Comparison of ENCODE assay signal across 8 cellular contexts in genomic region chr11:72831521-72832300, GRCh38. TPM values are rescaled to one million over a fixed set of nuclear protein-coding genes. Genes with fewer than 3 reads are reported as not detected.
DNase-seq lines count a peak whose midpoint lies in the region; ATAC-seq and TF ChIP-seq lines count a peak whose summit lies in the region.

No MANE protein-coding gene starts in this region.

- TF ChIP-seq CTCF in DOHH2 (IDR thresholded peaks at IDR 0.05; ENCODE audit: low read depth, low read length, poor library complexity, severe bottlenecking) (peak; percentile 88), LNCAP (IDR thresholded peaks at IDR 0.05) (peak; percentile 97), Panc1 (IDR thresholded peaks at IDR 0.05) (peak; percentile 98), omental fat pad (IDR thresholded peaks at IDR 0.05) (peak in 2 of 3 donors; percentile 56 to 87)

- H3K36me3 ChIP-seq in DOHH2 (ENCODE audit: control insufficient read depth, low read length), result peaks cover 84% of the 10 kb centered on the region
- no peaks in the 10 kb centered on the region for H3K36me3 ChIP-seq in Panc1 (ENCODE audit: control insufficient read depth, insufficient read depth, low read length)

- no peaks in the 10 kb centered on the region for H3K27me3 ChIP-seq in DOHH2 (ENCODE audit: control insufficient read depth, low read length)
- no peaks in the 10 kb centered on the region for H3K27me3 ChIP-seq in Panc1 (ENCODE audit: control insufficient read depth, insufficient read depth, low read length)

- peak; percentile 42 for DNase-seq in Panc1 (ENCODE audit: low read depth, low spot score)
- peak; percentile 56 for DNase-seq in activated naive CD4-positive, alpha-beta T cell treated with Interleukin-2 at 50 U/mL for 16 hours
- DNase-seq in foreskin melanocyte, result peak; percentile 71
- DNase-seq in omental fat pad (ENCODE audit: low spot score), result peak; percentile 68

- H3K79me2 ChIP-seq in DOHH2 (ENCODE audit: control insufficient read depth, low read length), result no peaks in the 10 kb centered on the region

- H3K4me1 ChIP-seq in DOHH2 (ENCODE audit: control insufficient read depth, low read length) (peaks cover 4% of the 10 kb centered on the region), Panc1 (ENCODE audit: control insufficient read depth, insufficient read depth, low read length) (0 out of 2 replicates have a peak, but pooled peaks cover 4% of the 10 kb centered on the region)

- no peak overlapping the region for H3K4me2 ChIP-seq in DOHH2 (ENCODE audit: low read length)

- ATAC-seq in Panc1, result peak; percentile 96
- peak; percentile 76 for ATAC-seq in omental fat pad (ENCODE audit: low FRiP score)
- no peak for ATAC-seq in GM21576 (IDR thresholded peaks at IDR 0.05; ENCODE audit: unreplicated experiment)
- no peak for ATAC-seq in HG03457 (IDR thresholded peaks at IDR 0.05; ENCODE audit: unreplicated experiment)

- H3K9me3 ChIP-seq in DOHH2 (ENCODE audit: control insufficient read depth, insufficient read depth, low read length) (no peaks in the 10 kb centered on the region), Panc1 (ENCODE audit: control insufficient read depth, insufficient read depth, low read depth, low read length) (no peaks in the 10 kb centered on the region)

- CTCF ChIA-PET in Panc1 (lab: Charles Lee), result interaction anchor here (0.6 to 3.3 kb wide), 6 partner anchors 107 to 546 kb away, joined by 3 to 15 read pairs (median 6); no protein-coding TSS in a partner anchor

- peaks cover 19% of the 10 kb centered on the region for H3F3A ChIP-seq in DOHH2 (ENCODE audit: control insufficient read depth, insufficient read depth)

- H4K20me1 ChIP-seq in DOHH2 (ENCODE audit: control insufficient read depth, insufficient read depth, low read depth, low read length), result no peaks in the 10 kb centered on the region

- POLR2A ChIA-PET in Panc1 (lab: Charles Lee), result no interaction called here

- H3K4me3 ChIP-seq in DOHH2 (ENCODE audit: low read length) (no peak overlapping the region), Panc1 (ENCODE audit: low read depth in 2 of 2, low read length in 2 of 2) (no peak overlapping the region)

- intact Hi-C loops in Panc1 (cut with micrococcal nuclease; ENCODE audit: unreplicated experiment), result loop anchor here (1.0 to 5.0 kb wide), 2 partner anchors 347 to 411 kb away; no protein-coding TSS in a partner anchor

- H3K27ac ChIP-seq in DOHH2 (ENCODE audit: low read depth, low read length), result no peak overlapping the region
- H3K27ac ChIP-seq in Panc1 (ENCODE audit: low read length), result 0 out of 2 replicates have a peak overlapping the region, but pooled peaks have one; percentile 13

- BruUV-seq in Panc1 (replicated peaks; lab: Mats Ljungman, UMichigan), result no TSS peak

- in situ Hi-C loops in Panc1 (cut with HindIII; ENCODE audit: low pct_unique_long_range_greater_than_20kb, low sequenced_read_pairs), result no loop called here

- no peaks in the 10 kb centered on the region for H3K9me2 ChIP-seq in DOHH2 (replicated peaks; ENCODE audit: control insufficient read depth, low read length)

RNA-seq across cellular contexts. Expression of gene ATG16L2, which starts 17.5 kb away (rescaled TPM):
- total RNA-seq in Panc1 (2021; ENCODE audit: unreplicated experiment) (14.6 TPM), omental fat pad (10 to 100 TPM; 15.5 to 81.0 (median 26.7) TPM)
- 15.3 TPM for polyA plus RNA-seq in Panc1 (2012; ENCODE audit: insufficient read length)

RNA-seq across cellular contexts. Expression of gene STARD10, which starts 37.9 kb away (rescaled TPM):
- 32.1 TPM for total RNA-seq in Panc1 (2021; ENCODE audit: unreplicated experiment)
- polyA plus RNA-seq in Panc1 (2012; ENCODE audit: insufficient read length), result 64.9 TPM
- 10 to 100 TPM; 10.9 to 20.6 (median 15.4) TPM for total RNA-seq in omental fat pad

Comparison
In these comparisons a context has a peak if more than half of its experiments do, and no peak if none do; other contexts are left out.
1. ATAC-seq: peak in Panc1 (single experiment) and omental fat pad (single experiment); none in GM21576 (single experiment) and HG03457 (single experiment).
2. Peak in every context shown above with its lines, with median percentiles within 50 percentile points of each other: CTCF ChIP-seq and DNase-seq.